22 cellular contexts compared by ENCODE assay signal in the genomic region with DNA sequence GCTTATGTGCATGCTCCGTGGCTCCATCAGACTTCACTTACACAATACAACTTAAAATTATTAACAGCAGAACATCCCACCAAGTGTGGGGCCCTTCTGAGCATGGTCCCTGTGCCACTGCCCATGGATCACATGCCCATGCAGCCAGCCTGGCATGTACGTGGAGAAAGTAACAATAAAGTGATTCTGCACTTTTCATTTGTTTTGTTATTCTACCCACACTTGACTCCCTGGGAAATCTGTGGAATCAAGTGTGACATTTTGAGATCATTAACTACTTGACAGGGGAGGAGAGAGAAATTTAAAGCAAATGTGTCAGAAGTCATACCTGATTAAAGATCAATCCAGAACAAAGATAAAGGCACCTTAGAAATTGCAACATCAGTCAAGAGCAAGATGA.
DNase-seq lines count a peak whose midpoint lies in the region; ATAC-seq, FAIRE-seq and TF ChIP-seq lines count a peak whose summit lies in the region.
"Had no signal": no experiment of that assay in that cellular context is flagged by ENCODE, and none has a peak within 500 bp of the region (broad histone marks: within the 10 kb centered on the region; RNA-seq: fewer than 3 reads in every experiment).

No MANE protein-coding gene starts in this region.

- no peak for TF ChIP-seq RAD21 in A549 (conservative IDR thresholded peaks at IDR 0.05 in 1 of 2, IDR thresholded peaks at IDR 0.05 in 1 of 2)

- TF ChIP-seq POLR2A in A549 (IDR thresholded peaks at IDR 0.05; ENCODE audit: low read length), result no peak

- CTCF ChIA-PET in A549 (lab: Yijun Ruan, JAX), result interaction anchor here (1.0 to 1.8 kb wide), 2 partner anchors 8 to 198 kb away, joined by 3 to 5 read pairs; no protein-coding TSS in a partner anchor

- peak overlapping the region; percentile 46 for H3K4me2 ChIP-seq in A549
- H3K4me2 ChIP-seq: BLaER1, GM23338, PC-9, SK-N-SH had no signal

- H3K36me3 ChIP-seq in kidney epithelial cell (ENCODE audit: control insufficient read depth, insufficient read depth, low read length), result no peaks in the 10 kb centered on the region
- H3K36me3 ChIP-seq: BLaER1 had no signal

- H3K4me3 ChIP-seq in A549 (no peak overlapping the region), kidney epithelial cell (ENCODE audit: low read depth, low read length) (no peak overlapping the region)
- H3K4me3 ChIP-seq: BLaER1, GM23338, PC-9 had no signal

- TF ChIP-seq CTCF in A549 (IDR thresholded peaks at IDR 0.05) (no peak), kidney epithelial cell (IDR thresholded peaks at IDR 0.05; ENCODE audit: insufficient read depth, low read length, poor library complexity, severe bottlenecking) (no peak), nephron progenitor cell (IDR thresholded peaks at IDR 0.05) (no peak)

- peaks cover 74% of the 10 kb centered on the region for H3K4me1 ChIP-seq in A549
- H3K4me1 ChIP-seq: BLaER1 had no signal

- peak overlapping the region; percentile 25 for H3K4me3 Mint-ChIP-seq in nephron progenitor cell
- H3K4me3 Mint-ChIP-seq: CD4-positive, alpha-beta T cell; GM23338 had no signal

- FAIRE-seq in A549 (lab: Jason Lieb, UNC) (no peak), urothelium cell line (lab: Jason Lieb, UNC) (no peak)
- FAIRE-seq: A204.1, GM12891 had no signal

- no peak for DNase-seq in A549 (ENCODE audit: low read depth in 1 of 2, low spot score in 1 of 2)
- peak; percentile 40 for DNase-seq in HK-2 (ENCODE audit: unreplicated experiment)
- peak; percentile 44 for DNase-seq in kidney epithelial cell (ENCODE audit: low read depth)
- no peak for DNase-seq in nephron progenitor cell
- DNase-seq in AG08396 (ENCODE audit: low spot score), result no peak
- no peak for DNase-seq in putamen (ENCODE audit: low spot score)
- DNase-seq in urothelium cell line (ENCODE audit: low spot score), result no peak
- DNase-seq: CD4-positive, alpha-beta T cell; HCEC 1CT; KG1; NCI-H1436 treated with DMSO at 0.1 percent for 48 hours; NCI-H226; NCI-H510A treated with DMSO at 0.1 percent for 48 hours; PC-9; SIG-M5; SK-N-SH had no signal

- ATAC-seq in A549, result no peak
- ATAC-seq: GM23338 had no signal

- POLR2A ChIA-PET in A549 (lab: Yijun Ruan, JAX), result no interaction called here

- 55% methylated on average over 2 of the region's 2 CpGs for WGBS in A549 (ENCODE audit: missing lambda C conversion rate)

- H3K27me3 ChIP-seq in kidney epithelial cell (ENCODE audit: control insufficient read depth, insufficient read depth, low read length), result no peaks in the 10 kb centered on the region
- H3K27me3 ChIP-seq: BLaER1 had no signal

- H3K9me3 Mint-ChIP-seq in nephron progenitor cell, result peaks cover 9% of the 10 kb centered on the region
- H3K9me3 Mint-ChIP-seq: CD4-positive, alpha-beta T cell had no signal

- TF ChIP-seq EP300 in A549 (IDR thresholded peaks at IDR 0.05), result no peak

- peak overlapping the region; percentile 18 to 72 for H3K27ac ChIP-seq in A549
- H3K27ac ChIP-seq: BLaER1, HL-60, PC-9, RWPE1 had no signal

- peaks cover 8% of the 10 kb centered on the region for H3K27me3 Mint-ChIP-seq in nephron progenitor cell (ENCODE audit: low read depth, poor library complexity)
- H3K27me3 Mint-ChIP-seq: CD4-positive, alpha-beta T cell had no signal

- peaks cover 6% of the 10 kb centered on the region; the same call in 2 of the 3 replicates for H3K9me3 ChIP-seq in A549
- H3K9me3 ChIP-seq: BLaER1, SK-N-SH had no signal

- peak overlapping the region; percentile 80 for H3K27ac Mint-ChIP-seq in nephron progenitor cell
- H3K27ac Mint-ChIP-seq: CD4-positive, alpha-beta T cell; GM23338 had no signal

- H3K4me1 Mint-ChIP-seq in nephron progenitor cell, result peaks cover 17% of the 10 kb centered on the region
- H3K4me1 Mint-ChIP-seq: GM23338 had no signal

- H3K36me3 Mint-ChIP-seq in nephron progenitor cell (ENCODE audit: low read depth), result peaks cover 13% of the 10 kb centered on the region

TF ChIP-seq in A549, 52 proteins besides CTCF, POLR2A, EP300 and RAD21:
- TF ChIP-seq EHMT2 (IDR thresholded peaks at IDR 0.05; ENCODE audit: low read depth) (no peak), CEBPB (IDR thresholded peaks at IDR 0.05) (peak; percentile 30 to 33; a peak in 1 of 4 replicates), CHD2 (IDR thresholded peaks at IDR 0.05; ENCODE audit: low read length, partially characterized antibody) (no peak), ZSCAN20 (CRISPR knock-in tag; IDR thresholded peaks at IDR 0.05) (no peak), RARB (CRISPR knock-in tag; IDR thresholded peaks at IDR 0.05) (no peak)

Comparison
In these comparisons a context has a peak if more than half of its experiments do, and no peak if none do; other contexts are left out.
1. DNase-seq: peak in HK-2 (single experiment) and kidney epithelial cell (single experiment); none in A549 (0 of 2), nephron progenitor cell (single experiment), AG08396 (single experiment), putamen (single experiment) and urothelium cell line (single experiment).